12 cellular contexts compared by ENCODE assay signal in the genomic region with DNA sequence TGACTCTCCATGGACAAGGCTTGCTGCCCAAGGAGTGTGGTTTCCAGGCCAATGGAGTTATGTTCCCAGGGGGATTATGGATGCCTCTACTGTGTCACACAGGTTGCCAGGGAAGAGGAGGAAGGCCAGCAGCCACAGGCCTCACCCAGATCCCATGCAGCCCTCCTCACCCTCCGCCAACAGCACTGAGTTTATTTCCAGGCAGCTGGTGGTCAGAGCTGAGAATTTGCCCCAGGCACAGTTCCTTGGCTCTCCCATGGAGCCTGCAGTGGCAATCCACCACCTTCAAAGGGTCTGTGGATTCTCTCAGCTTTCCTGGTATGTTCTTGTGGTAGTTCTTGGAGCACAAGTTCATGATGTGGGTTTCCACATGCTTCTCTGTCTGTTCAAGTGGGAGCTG.
"Had no signal": no experiment of that assay in that cellular context is flagged by ENCODE, and none has a peak within 500 bp of the region (broad histone marks: within the 10 kb centered on the region; RNA-seq: fewer than 3 reads in every experiment).

No MANE protein-coding gene starts in this region.

- H3K27me3 ChIP-seq: ascending aorta, left lung, sigmoid colon, upper lobe of right lung had no signal

- H3K4me1 ChIP-seq: ascending aorta, left lung, sigmoid colon, upper lobe of right lung had no signal

- H3K9me3 ChIP-seq: ascending aorta, sigmoid colon, upper lobe of right lung had no signal

- H3K4me3 ChIP-seq: ascending aorta, left lung, sigmoid colon, upper lobe of right lung had no signal

- H3K36me3 ChIP-seq: ascending aorta, left lung, sigmoid colon, upper lobe of right lung had no signal

- H3K27ac ChIP-seq: ascending aorta, left lung, sigmoid colon, upper lobe of right lung had no signal

- ATAC-seq: left lung, upper lobe of right lung had no signal

- DNase-seq: activated CD4-positive, alpha-beta T cell treated with anti-CD3 and anti-CD28 coated beads, Interleukin-2, amount 50 U/mL, for 4 hours; activated CD4-positive, CD25-positive, alpha-beta regulatory T cell treated with anti-CD3 and anti-CD28 coated beads, Interleukin-2, amount 50 U/mL, for 72 hours; activated gamma-delta T cell treated with Interleukin-2 at 50 U/mL for 16 hours; activated naive CD8-positive, alpha-beta T cell treated with anti-CD3 and anti-CD28 coated beads, Interleukin-2, amount 10 ng/mL, durations not matched to agents 7 days and 5 days; activated T-cell treated with anti-CD3 and anti-CD28 coated beads, Interleukin-2, amount 50 U/mL, for 1 hour; dermis blood vessel endothelial cell; left lung; sigmoid colon; stimulated activated CD4-positive, alpha-beta T cell treated with anti-CD3 and anti-CD28 coated beads, Interleukin-12 subunit alpha, Interleukin-12 subunit beta, amount 100 ng/mL, for 4 hours; SW 1271; upper lobe of right lung had no signal
